In the genomic region with DNA sequence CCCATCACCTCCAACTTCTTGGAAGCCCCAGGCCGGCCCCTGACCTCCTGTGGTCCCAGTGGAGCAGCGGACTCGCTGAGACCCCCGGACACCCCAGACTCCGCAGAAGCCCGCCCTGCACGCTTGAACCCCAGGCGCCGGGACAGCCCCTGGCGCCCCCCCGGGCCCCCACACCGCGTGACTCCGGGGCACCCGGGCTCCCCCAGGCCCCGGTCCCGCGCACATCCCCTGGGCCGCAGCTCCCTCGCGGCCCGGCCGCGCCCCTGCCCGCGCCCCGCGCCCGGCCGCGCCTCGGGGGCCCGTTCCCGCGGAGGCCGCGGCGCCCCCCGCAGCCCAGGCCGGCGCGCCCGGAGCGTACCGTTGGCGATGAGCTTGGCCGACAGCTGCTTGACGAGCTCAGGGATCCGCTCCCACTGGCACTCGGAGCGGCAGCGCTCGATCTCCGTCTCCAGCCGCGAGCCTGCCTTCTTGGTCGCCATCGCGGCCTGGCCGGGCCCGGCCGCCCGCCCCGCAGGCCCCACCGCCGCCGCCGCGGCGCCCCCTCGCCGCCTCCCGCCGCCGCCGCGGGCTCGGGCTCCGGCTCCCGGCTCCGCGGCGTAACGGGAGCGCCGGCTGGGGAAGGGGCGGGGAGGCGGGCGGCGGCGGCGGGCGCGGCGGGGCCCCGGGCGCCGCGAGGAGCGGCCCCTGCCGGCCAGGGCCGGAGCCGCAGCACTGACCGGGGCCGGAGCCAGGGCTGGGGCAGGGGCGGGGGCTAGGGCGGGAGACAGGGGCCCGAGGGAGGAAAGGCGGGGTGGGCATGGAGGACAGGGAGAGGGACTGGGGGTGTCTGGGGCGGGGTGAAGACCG, we compare ENCODE assay signal across 8 cellular contexts. TPM values are rescaled to one million over a fixed set of nuclear protein-coding genes. Genes with fewer than 3 reads are reported as not detected.
DNase-seq lines count a peak whose midpoint lies in the region; ATAC-seq, FAIRE-seq and TF ChIP-seq lines count a peak whose summit lies in the region.

A gene with protein sequence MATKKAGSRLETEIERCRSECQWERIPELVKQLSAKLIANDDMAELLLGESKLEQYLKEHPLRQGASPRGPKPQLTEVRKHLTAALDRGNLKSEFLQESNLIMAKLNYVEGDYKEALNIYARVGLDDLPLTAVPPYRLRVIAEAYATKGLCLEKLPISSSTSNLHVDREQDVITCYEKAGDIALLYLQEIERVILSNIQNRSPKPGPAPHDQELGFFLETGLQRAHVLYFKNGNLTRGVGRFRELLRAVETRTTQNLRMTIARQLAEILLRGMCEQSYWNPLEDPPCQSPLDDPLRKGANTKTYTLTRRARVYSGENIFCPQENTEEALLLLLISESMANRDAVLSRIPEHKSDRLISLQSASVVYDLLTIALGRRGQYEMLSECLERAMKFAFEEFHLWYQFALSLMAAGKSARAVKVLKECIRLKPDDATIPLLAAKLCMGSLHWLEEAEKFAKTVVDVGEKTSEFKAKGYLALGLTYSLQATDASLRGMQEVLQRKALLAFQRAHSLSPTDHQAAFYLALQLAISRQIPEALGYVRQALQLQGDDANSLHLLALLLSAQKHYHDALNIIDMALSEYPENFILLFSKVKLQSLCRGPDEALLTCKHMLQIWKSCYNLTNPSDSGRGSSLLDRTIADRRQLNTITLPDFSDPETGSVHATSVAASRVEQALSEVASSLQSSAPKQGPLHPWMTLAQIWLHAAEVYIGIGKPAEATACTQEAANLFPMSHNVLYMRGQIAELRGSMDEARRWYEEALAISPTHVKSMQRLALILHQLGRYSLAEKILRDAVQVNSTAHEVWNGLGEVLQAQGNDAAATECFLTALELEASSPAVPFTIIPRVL (minus strand): TSS at position 614 of the 846 bp plus-strand sequence. CDS start 135 bp downstream, at position 479.

- peak; percentile 80 for ATAC-seq in mucosa of descending colon

- peak within 1 kb of the TSS; percentile 58 for H3K4me3 Mint-ChIP-seq in activated CD4-positive, alpha-beta T cell treated with anti-CD3 and anti-CD28 coated beads, Interleukin-2, amount 10 ng/mL, durations not matched to agents 7 days and 5 days

- FAIRE-seq in GM19239 (lab: Jason Lieb, UNC) = no peak

- H3K27ac ChIP-seq in HUES64 (ENCODE audit: low read depth, low read length) (no peak within 1 kb of the TSS), tibial artery (peak within 1 kb of the TSS; percentile 52 to 59)

- POLR2A ChIA-PET in activated CD4-positive, alpha-beta T cell treated with anti-CD3 and anti-CD28 coated beads, Interleukin-2, amount 10 ng/mL, durations not matched to agents 7 days and 5 days (lab: Charles Lee) = no interaction called here

- H3K9me3 Mint-ChIP-seq in activated CD4-positive, alpha-beta T cell treated with anti-CD3 and anti-CD28 coated beads, Interleukin-2, amount 10 ng/mL, durations not matched to agents 7 days and 5 days = no peaks in the 10 kb centered on the region

- no peak within 1 kb of the TSS for H3K9ac ChIP-seq in HUES64 (ENCODE audit: low read depth, low read length)

- TF ChIP-seq CTCF in epithelial cell of esophagus (IDR thresholded peaks at IDR 0.05; ENCODE audit: insufficient read depth, low read depth, low read length, missing control alignments) (peak; percentile 22), mucosa of descending colon (IDR thresholded peaks at IDR 0.05) (peak; percentile 39), tibial artery (IDR thresholded peaks at IDR 0.05) (peak in 1 of 2 experiments; percentile 34)

- no peaks in the 10 kb centered on the region for H3K9me3 ChIP-seq in HUES64 (ENCODE audit: insufficient read depth, low read depth, low read length)
- no peaks in the 10 kb centered on the region for H3K9me3 ChIP-seq in mucosa of descending colon
- H3K9me3 ChIP-seq in tibial artery = no peaks in the 10 kb centered on the region

- H3K36me3 ChIP-seq in HUES64 (ENCODE audit: insufficient read depth, low read length) = no peaks in the 10 kb centered on the region
- no peaks in the 10 kb centered on the region for H3K36me3 ChIP-seq in mucosa of descending colon (ENCODE audit: low read depth)
- H3K36me3 ChIP-seq in tibial artery = no peaks in the 10 kb centered on the region

- H3K27me3 ChIP-seq in HUES64 (ENCODE audit: insufficient read depth, low read length) (peaks cover 16% of the 10 kb centered on the region), tibial artery (no peaks in the 10 kb centered on the region)

- H3K4me1 ChIP-seq in HUES64 (ENCODE audit: insufficient read depth, low read length) (no peaks in the 10 kb centered on the region), mucosa of descending colon (ENCODE audit: low read depth) (peaks cover 3% of the 10 kb centered on the region), tibial artery (peaks cover 0 to 20% (median 12%) of the 10 kb centered on the region in 4 donors)

- H3K27me3 Mint-ChIP-seq in activated CD4-positive, alpha-beta T cell treated with anti-CD3 and anti-CD28 coated beads, Interleukin-2, amount 10 ng/mL, durations not matched to agents 7 days and 5 days = peaks cover 23% of the 10 kb centered on the region

- H3K4me1 Mint-ChIP-seq in activated CD4-positive, alpha-beta T cell treated with anti-CD3 and anti-CD28 coated beads, Interleukin-2, amount 10 ng/mL, durations not matched to agents 7 days and 5 days = peaks cover 9% of the 10 kb centered on the region

- no peaks in the 10 kb centered on the region for H3K36me3 Mint-ChIP-seq in activated CD4-positive, alpha-beta T cell treated with anti-CD3 and anti-CD28 coated beads, Interleukin-2, amount 10 ng/mL, durations not matched to agents 7 days and 5 days (ENCODE audit: low read depth)

- no peak within 1 kb of the TSS for H3K27ac Mint-ChIP-seq in activated CD4-positive, alpha-beta T cell treated with anti-CD3 and anti-CD28 coated beads, Interleukin-2, amount 10 ng/mL, durations not matched to agents 7 days and 5 days

- under 1% methylated on average over 111 of the region's 111 CpGs for WGBS in HUES64

- H3K4me3 ChIP-seq in HUES64 (ENCODE audit: low read length) (peak within 1 kb of the TSS; percentile 51), epithelial cell of esophagus (ENCODE audit: low read length) (peak within 1 kb of the TSS; percentile 55), mucosa of descending colon (no peak within 1 kb of the TSS), tibial artery (peak within 1 kb of the TSS; percentile 61 to 83)

- peak; percentile 69 for DNase-seq in CD1c-positive myeloid dendritic cell (ENCODE audit: extremely low spot score)
- peak; percentile 90 for DNase-seq in GM19239 (ENCODE audit: insufficient read length, low spot score)
- no peak for DNase-seq in activated CD4-positive, alpha-beta T cell treated with anti-CD3 and anti-CD28 coated beads, Interleukin-2, amount 10 ng/mL, durations not matched to agents 7 days and 5 days
- DNase-seq in epithelial cell of esophagus (ENCODE audit: low read depth) = peak; percentile 23
- DNase-seq in mucosa of descending colon = peak in 2 of 3 donors; percentile 30 to 61
- no peak for DNase-seq in tibial artery
- no peak for DNase-seq in GF-D8 (lab: John Stamatoyannopoulos, UW)

- intact Hi-C loops in mucosa of descending colon (cut with DNase I, micrococcal nuclease) (no loop called here), tibial artery (cut with DNase I; ENCODE audit: low total_unique reads) (loop anchor here (10.0 kb wide), 2 partner anchors 421 to 491 kb away; a partner anchor contains a TSS)

- CTCF ChIA-PET in activated CD4-positive, alpha-beta T cell treated with anti-CD3 and anti-CD28 coated beads, Interleukin-2, amount 10 ng/mL, durations not matched to agents 7 days and 5 days (lab: Charles Lee) = interaction anchor here (0.8 to 1.0 kb wide), 2 partner anchors 14 to 33 kb away, joined by 3 to 4 read pairs; no protein-coding TSS in a partner anchor

RNA-seq across cellular contexts. Expression of the gene that starts here (rescaled TPM):
- 12.5 TPM for polyA plus RNA-seq in HUES64 (2013, experiment 1 of 2)
- polyA plus RNA-seq in HUES64 (2013, experiment 2 of 2) = 27.3 TPM
- 1 to 10 TPM; 2.7 to 2.9 TPM for total RNA-seq in activated CD4-positive, alpha-beta T cell treated with anti-CD3 and anti-CD28 coated beads, Interleukin-2, amount 10 ng/mL, durations not matched to agents 7 days and 5 days
- 10 to 100 TPM in 1 of 3 donors, 1 to 10 TPM in 2; 6.0 to 72.8 (median 10.0) TPM for total RNA-seq in mucosa of descending colon

Comparison
In these comparisons a context has a peak if more than half of its experiments do, and no peak if none do; other contexts are left out.
1. DNase-seq: peak in CD1c-positive myeloid dendritic cell (single experiment), GM19239 (single experiment), epithelial cell of esophagus (single experiment) and mucosa of descending colon (2 of 3); none in activated CD4-positive, alpha-beta T cell treated with anti-CD3 and anti-CD28 coated beads, Interleukin-2, amount 10 ng/mL, durations not matched to agents 7 days and 5 days (single experiment), tibial artery (0 of 2) and GF-D8 (single experiment).